ENCODE assay signal across 8 cellular contexts in the genomic region with DNA sequence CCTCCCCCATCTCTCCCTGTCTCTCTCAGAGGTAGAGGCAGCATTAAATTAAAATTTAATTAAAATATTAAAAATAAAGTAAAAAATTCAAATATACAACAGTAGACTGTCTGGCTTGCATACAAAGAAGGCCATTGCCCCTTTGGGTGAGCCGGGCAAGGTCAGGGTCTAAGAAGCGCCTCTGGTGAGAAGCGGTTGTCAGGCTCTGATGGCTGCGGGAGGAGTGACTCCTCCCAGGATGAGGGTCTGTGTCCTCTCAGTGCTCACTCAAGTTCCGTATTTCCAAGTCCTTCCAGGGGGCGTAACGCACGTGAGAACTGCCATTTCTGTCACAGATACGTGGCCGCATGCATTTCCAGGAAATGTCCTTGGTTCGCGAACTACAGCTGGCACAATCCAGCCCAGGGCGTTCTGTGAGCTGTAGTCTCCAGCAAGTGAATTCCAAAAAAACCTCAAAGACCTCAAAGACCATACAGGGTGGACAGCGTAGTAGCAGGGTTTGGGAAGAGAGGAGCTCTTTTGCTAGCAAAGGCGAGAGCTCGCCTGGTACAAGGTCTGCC. TPM values are rescaled to one million over a fixed set of nuclear protein-coding genes. Genes with fewer than 3 reads are reported as not detected.
DNase-seq lines count a peak whose midpoint lies in the region; ATAC-seq and TF ChIP-seq lines count a peak whose summit lies in the region.

No MANE protein-coding gene starts in this region.

- CTCF ChIA-PET in mammary epithelial cell (lab: Charles Lee; ENCODE audit: low non-redundant PET), result no interaction called here

- H3K4me3 ChIP-seq in mammary epithelial cell (replicated peaks in 1 of 3; ENCODE audit: insufficient read depth in 1 of 3, low read depth in 2 of 3, low read length in 3 of 3) (peak overlapping the region; percentile 65 to 94 (median 77)), lower leg skin (ENCODE audit: low read depth, poor library complexity, severe bottlenecking) (peak overlapping the region; percentile 78), transverse colon (peak overlapping the region; percentile 59 to 81 (median 78))

- H3K27ac ChIP-seq in mammary epithelial cell (ENCODE audit: insufficient read depth, low read depth, low read length) (peak overlapping the region; percentile 83), transverse colon (peak overlapping the region; percentile 95 to 99 (median 98))

- under 1% methylated on average over 12 of the region's 16 CpGs for WGBS in mammary epithelial cell (ENCODE audit: low coverage, missing lambda C conversion rate)
- WGBS in lower leg skin, 2 donors, result 1 to 2% methylated on average over 16 of the region's 16 CpGs
- 0% methylated on average over 16 of the region's 16 CpGs; no CpG with 5 or more reads in 1 of the 2 donors for WGBS in transverse colon (ENCODE audit: low coverage in 1 of 2), 2 donors

- H3K9ac ChIP-seq in mammary epithelial cell (ENCODE audit: insufficient read depth, low read length), result peak overlapping the region; percentile 66

- peak; percentile 8 for DNase-seq in stimulated activated CD8-positive, alpha-beta memory T cell treated with anti-CD3 and anti-CD28 coated beads, Interleukin-12 subunit alpha, Interleukin-12 subunit beta, amount 100 ng/mL, for 24 hours (ENCODE audit: extremely low read depth)
- no peak for DNase-seq in stimulated activated CD8-positive, alpha-beta memory T cell treated with anti-CD3 and anti-CD28 coated beads, Interleukin-4, amount 100 ng/mL, for 48 hours
- DNase-seq in NCI-H526 (lab: John Stamatoyannopoulos, UW), result peak; percentile 83 to 90
- no peak for DNase-seq in mammary epithelial cell
- peak; percentile 53 to 89 for DNase-seq in lower leg skin (ENCODE audit: low spot score in 2 of 2)
- no peak for DNase-seq in transverse colon
- no peak for DNase-seq in GM20000 (ENCODE audit: low spot score)

- H3K4me1 ChIP-seq in mammary epithelial cell (ENCODE audit: insufficient read depth, low read length) (peaks cover 17% of the 10 kb centered on the region), transverse colon (peaks cover 16 to 25% (median 19%) of the 10 kb centered on the region in 4 donors)

- dilution Hi-C loops in mammary epithelial cell (cut with HindIII; ENCODE audit: low sequenced_read_pairs), result no loop called here

- TF ChIP-seq EP300 in transverse colon (IDR thresholded peaks at IDR 0.05; ENCODE audit: low read depth), result no peak

- TF ChIP-seq CTCF in mammary epithelial cell (conservative IDR thresholded peaks at IDR 0.05 in 1 of 2, IDR thresholded peaks at IDR 0.05 in 1 of 2; ENCODE audit: extremely low read depth in 1 of 2, insufficient read depth in 1 of 2, low read depth in 1 of 2, low read length in 2 of 2), result no peak
- TF ChIP-seq CTCF in lower leg skin (IDR thresholded peaks at IDR 0.05), result no peak
- no peak for TF ChIP-seq CTCF in transverse colon (IDR thresholded peaks at IDR 0.05)
- TF ChIP-seq CTCF in GM20000 (IDR thresholded peaks at IDR 0.05; ENCODE audit: extremely low read depth, missing control alignments), result no peak

- peak overlapping the region; percentile 87 for H3K4me2 ChIP-seq in mammary epithelial cell (ENCODE audit: insufficient read depth, low read depth, low read length)

- no peak for TF ChIP-seq POLR2A in lower leg skin (IDR thresholded peaks at IDR 0.05)
- peak; percentile 30 for TF ChIP-seq POLR2A in transverse colon (IDR thresholded peaks at IDR 0.05)

- ATAC-seq in HG02852 (IDR thresholded peaks at IDR 0.05; ENCODE audit: unreplicated experiment), result peak; percentile 14

- H3K79me2 ChIP-seq in mammary epithelial cell (ENCODE audit: insufficient read depth, low read length), result peaks cover 3% of the 10 kb centered on the region

- H4K20me1 ChIP-seq in mammary epithelial cell (ENCODE audit: insufficient read depth, low read length), result no peaks in the 10 kb centered on the region

- H3K36me3 ChIP-seq in mammary epithelial cell (ENCODE audit: insufficient read depth, low read length) (no peaks in the 10 kb centered on the region), transverse colon (peaks cover 0 to 29% (median 12%) of the 10 kb centered on the region in 4 donors)

- intact Hi-C loops in mammary epithelial cell (cut with micrococcal nuclease), result loop anchor here (1.0 kb wide), 1 partner anchor 56 kb away; a partner anchor contains a TSS
- intact Hi-C loops in lower leg skin (cut with DNase I; ENCODE audit: low total_unique reads), result no loop called here
- intact Hi-C loops in transverse colon (cut with DNase I; ENCODE audit: low total_unique reads), result no loop called here

- in situ Hi-C loops in mammary epithelial cell (cut with MboI; ENCODE audit: low sequenced_read_pairs in 2 of 2) (no loop called here), transverse colon (cut with MboI; ENCODE audit: low pct_ligation_motif_present in 1 of 4, low pct_unique_long_range_greater_than_20kb in 1 of 4, low sequenced_read_pairs in 3 of 4) (no loop called here)

- peak overlapping the region; percentile 99 for H2AFZ ChIP-seq in mammary epithelial cell (ENCODE audit: low read depth, low read length)

- H3K9me3 ChIP-seq in mammary epithelial cell (replicated peaks; ENCODE audit: insufficient read depth, low read length) (no peaks in the 10 kb centered on the region), transverse colon (peaks cover 17 to 18% of the 10 kb centered on the region in 2 donors)

- no TSS peak for BruUV-seq in mammary epithelial cell (replicated peaks; lab: Mats Ljungman, UMichigan)

- no peaks in the 10 kb centered on the region for H3K27me3 ChIP-seq in mammary epithelial cell (ENCODE audit: insufficient read depth, low read length)
- H3K27me3 ChIP-seq in transverse colon, result no peaks in the 10 kb centered on the region

RNA-seq across cellular contexts. Expression of a gene that starts 0.7 kb away (rescaled TPM):
- total RNA-seq in mammary epithelial cell (10 to 100 TPM in 1 of 2 donors, 1 to 10 TPM in 1; 5.4 to 16.8 TPM), lower leg skin (10 to 100 TPM in 3 of 4 donors, 1 to 10 TPM in 1; 5.4 to 16.8 (median 12.1) TPM), transverse colon (10 to 100 TPM in 3 of 4 donors, 1 to 10 TPM in 1; 7.1 to 23.8 (median 15.5) TPM)
- polyA plus RNA-seq in mammary epithelial cell, result 4.0 TPM
- polyA minus RNA-seq in mammary epithelial cell, result not detected

RNA-seq across cellular contexts. Expression of a gene that starts 39.7 kb away (rescaled TPM):
- total RNA-seq in mammary epithelial cell (1 to 10 TPM; 4.0 to 5.7 TPM), lower leg skin (10 to 100 TPM in 1 of 4 donors, 1 to 10 TPM in 3; 4.5 to 13.3 (median 6.9) TPM), transverse colon (1 to 10 TPM in 3 of 4 donors, not detected in 1; 4.1 to 7.1 (median 6.0) TPM)
- 3.6 TPM for polyA plus RNA-seq in mammary epithelial cell
- polyA minus RNA-seq in mammary epithelial cell, result not detected

RNA-seq across cellular contexts. Expression of a gene that starts 55.9 kb away (rescaled TPM):
- total RNA-seq in mammary epithelial cell (10 to 100 TPM; 12.1 to 13.8 TPM), lower leg skin (10 to 100 TPM in 3 of 4 donors, 1 to 10 TPM in 1; 9.2 to 21.4 (median 11.6) TPM), transverse colon (10 to 100 TPM in 3 of 4 donors, 1 to 10 TPM in 1; 4.6 to 33.0 (median 18.0) TPM)
- polyA plus RNA-seq in mammary epithelial cell, result 4.7 TPM
- 4.0 TPM for polyA minus RNA-seq in mammary epithelial cell

RNA-seq across cellular contexts. Expression of a gene that starts 56.4 kb away (rescaled TPM):
- 1 to 10 TPM in 1 of 2 donors, under 1 TPM in 1; 0.17 to 1.2 TPM for total RNA-seq in mammary epithelial cell
- polyA plus RNA-seq in mammary epithelial cell, result 0.03 TPM
- not detected for polyA minus RNA-seq in mammary epithelial cell
- total RNA-seq in lower leg skin, result 1 to 10 TPM; 4.3 to 8.3 (median 6.6) TPM
- 10 to 100 TPM in 1 of 4 donors, 1 to 10 TPM in 1, under 1 TPM in 1, not detected in 1; 0.82 to 14.3 (median 1.3) TPM for total RNA-seq in transverse colon

Comparison
In these comparisons a context has a peak if more than half of its experiments do, and no peak if none do; other contexts are left out.
1. DNase-seq: peak in stimulated activated CD8-positive, alpha-beta memory T cell treated with anti-CD3 and anti-CD28 coated beads, Interleukin-12 subunit alpha, Interleukin-12 subunit beta, amount 100 ng/mL, for 24 hours (single experiment), NCI-H526 (2 of 2) and lower leg skin (2 of 2); none in stimulated activated CD8-positive, alpha-beta memory T cell treated with anti-CD3 and anti-CD28 coated beads, Interleukin-4, amount 100 ng/mL, for 48 hours (single experiment), mammary epithelial cell (single experiment), transverse colon (single experiment) and GM20000 (single experiment).
2. Peak in every context shown above with its lines, with median percentiles within 50 percentile points of each other: H3K4me3 ChIP-seq.